Comparison of ENCODE assay signal across 8 cellular contexts in the genomic region with DNA sequence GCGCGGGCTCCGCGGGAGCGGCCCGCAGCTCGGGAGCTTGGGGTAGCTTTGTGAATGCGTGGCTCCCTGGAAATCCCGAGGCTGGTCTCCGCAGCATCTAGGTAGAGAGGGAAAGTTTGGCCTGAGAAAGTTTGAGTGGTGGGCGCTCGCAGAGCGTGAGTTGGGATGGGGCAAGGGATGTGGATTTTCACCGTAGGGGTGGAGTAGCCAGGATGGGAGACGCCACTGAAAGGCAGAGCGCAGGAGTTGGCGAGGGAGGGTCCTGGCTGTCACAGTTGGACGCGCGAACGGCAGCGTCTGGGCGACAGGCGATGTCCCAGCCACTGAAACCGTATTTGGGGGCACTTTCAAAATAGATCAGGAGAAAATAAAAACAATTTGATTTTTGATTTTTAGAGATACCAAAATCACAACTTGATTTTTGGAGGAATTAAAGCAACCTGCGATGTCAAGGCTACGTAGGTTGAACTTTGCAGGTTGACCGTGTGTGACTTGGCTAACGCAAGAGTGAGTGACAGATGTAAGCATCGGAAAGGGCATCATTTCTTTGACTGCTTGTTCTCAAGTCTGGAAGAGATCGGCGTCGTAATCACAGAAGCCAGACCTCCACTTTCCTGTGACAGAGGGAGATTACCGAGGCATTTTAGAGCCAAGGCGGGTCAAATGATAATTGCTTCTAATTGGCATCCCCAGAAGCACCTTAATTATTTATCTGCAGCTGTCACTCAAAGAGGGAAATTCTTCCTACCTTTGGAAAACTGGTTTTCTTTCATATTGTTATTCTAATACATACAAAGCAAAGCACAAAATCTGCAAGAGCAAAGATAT. TPM values are rescaled to one million over a fixed set of nuclear protein-coding genes. Genes with fewer than 3 reads are reported as not detected.
DNase-seq lines count a peak whose midpoint lies in the region; ATAC-seq and TF ChIP-seq lines count a peak whose summit lies in the region.

No MANE protein-coding gene starts in this region.

- TF ChIP-seq CTCF in AG10803 (conservative IDR thresholded peaks at IDR 0.05; ENCODE audit: low read length): no peak
- no peak for TF ChIP-seq CTCF in right atrium auricular region (IDR thresholded peaks at IDR 0.05)
- no peak for TF ChIP-seq CTCF in GM13976 (IDR thresholded peaks at IDR 0.05; ENCODE audit: borderline replicate concordance, control extremely low read depth, extremely low read depth, insufficient read depth, missing control alignments)

- no peak for DNase-seq in AG10803 (ENCODE audit: low read depth)
- no peak for DNase-seq in activated CD8-positive, alpha-beta T cell treated with anti-CD3 and anti-CD28 coated beads, Interleukin-2, amount 10 ng/mL, durations not matched to agents 7 days and 5 days
- no peak for DNase-seq in right atrium auricular region (ENCODE audit: low spot score)
- DNase-seq in skeletal muscle cell (ENCODE audit: low read depth): no peak
- DNase-seq in kidney glomerular epithelial cell (lab: John Stamatoyannopoulos, UW): no peak
- no peak for DNase-seq in GM13976 (ENCODE audit: low spot score)

- H3K4me3 Mint-ChIP-seq in activated CD8-positive, alpha-beta T cell treated with anti-CD3 and anti-CD28 coated beads, Interleukin-2, amount 10 ng/mL, durations not matched to agents 7 days and 5 days: peak overlapping the region; percentile 75

- H3K4me3 ChIP-seq in AG10803 (ENCODE audit: low read length) (peak overlapping the region; percentile 56), HUES64 (ENCODE audit: low read length) (peak overlapping the region; percentile 82), right atrium auricular region (peak overlapping the region; percentile 66 to 73), skeletal muscle cell (ENCODE audit: low read depth, low read length) (peak overlapping the region; percentile 72)

- no peak overlapping the region for H3K27ac Mint-ChIP-seq in activated CD8-positive, alpha-beta T cell treated with anti-CD3 and anti-CD28 coated beads, Interleukin-2, amount 10 ng/mL, durations not matched to agents 7 days and 5 days

- peaks cover 3% of the 10 kb centered on the region for H3K36me3 Mint-ChIP-seq in activated CD8-positive, alpha-beta T cell treated with anti-CD3 and anti-CD28 coated beads, Interleukin-2, amount 10 ng/mL, durations not matched to agents 7 days and 5 days (ENCODE audit: low read depth)

- H3K27ac ChIP-seq in HUES64 (ENCODE audit: low read depth, low read length) (no peak overlapping the region; the same call in 1 of the 2 replicates), right atrium auricular region (peak overlapping the region; percentile 86 to 87)

- peaks cover 9% of the 10 kb centered on the region; the same call in 1 of the 2 replicates for H3K36me3 ChIP-seq in HUES64 (ENCODE audit: insufficient read depth, low read length)
- no peaks in the 10 kb centered on the region for H3K36me3 ChIP-seq in right atrium auricular region

- CTCF ChIA-PET in activated CD8-positive, alpha-beta T cell treated with anti-CD3 and anti-CD28 coated beads, Interleukin-2, amount 10 ng/mL, durations not matched to agents 7 days and 5 days (lab: Charles Lee): interaction anchor here (3.4 kb wide), 1 partner anchor 438 kb away, joined by 39 read pairs; no protein-coding TSS in a partner anchor

- peak overlapping the region; percentile 43 for H3K9ac ChIP-seq in HUES64 (ENCODE audit: low read depth, low read length)

- WGBS in HUES64: under 1% methylated on average over 35 of the region's 35 CpGs

- peaks cover 67% of the 10 kb centered on the region for H3K27me3 Mint-ChIP-seq in activated CD8-positive, alpha-beta T cell treated with anti-CD3 and anti-CD28 coated beads, Interleukin-2, amount 10 ng/mL, durations not matched to agents 7 days and 5 days (ENCODE audit: low read depth)

- H3K27me3 ChIP-seq in HUES64 (ENCODE audit: insufficient read depth, low read length) (peaks cover 66% of the 10 kb centered on the region), right atrium auricular region (no peaks in the 10 kb centered on the region)

- no peaks in the 10 kb centered on the region for H3K9me3 Mint-ChIP-seq in activated CD8-positive, alpha-beta T cell treated with anti-CD3 and anti-CD28 coated beads, Interleukin-2, amount 10 ng/mL, durations not matched to agents 7 days and 5 days (ENCODE audit: insufficient read depth)

- ATAC-seq in activated CD8-positive, alpha-beta T cell treated with anti-CD3 and anti-CD28 coated beads, Interleukin-2, amount 10 ng/mL, durations not matched to agents 7 days and 5 days: no peak
- ATAC-seq in HG03175 (IDR thresholded peaks at IDR 0.05; ENCODE audit: unreplicated experiment): no peak

- H3K4me1 Mint-ChIP-seq in activated CD8-positive, alpha-beta T cell treated with anti-CD3 and anti-CD28 coated beads, Interleukin-2, amount 10 ng/mL, durations not matched to agents 7 days and 5 days (ENCODE audit: low read depth): peaks cover 39% of the 10 kb centered on the region

- H3K9me3 ChIP-seq in HUES64 (ENCODE audit: insufficient read depth, low read depth, low read length): no peaks in the 10 kb centered on the region
- no peaks in the 10 kb centered on the region for H3K9me3 ChIP-seq in right atrium auricular region

- H3K4me1 ChIP-seq in HUES64 (ENCODE audit: insufficient read depth, low read length) (peaks cover 63% of the 10 kb centered on the region), right atrium auricular region (peaks cover 0 to 19% of the 10 kb centered on the region in 2 donors)

- POLR2A ChIA-PET in activated CD8-positive, alpha-beta T cell treated with anti-CD3 and anti-CD28 coated beads, Interleukin-2, amount 10 ng/mL, durations not matched to agents 7 days and 5 days (lab: Charles Lee): no interaction called here

- in situ Hi-C loops in GM13976 (cut with MboI; ENCODE audit: low sequenced_read_pairs, unreplicated experiment): loop anchor here (25.0 kb wide), 1 partner anchor 238 kb away; no protein-coding TSS in a partner anchor

RNA-seq across cellular contexts. Expression of a gene that starts 0.6 kb away (rescaled TPM):
- 4.9 TPM for polyA plus RNA-seq in HUES64 (2013, experiment 1 of 2)
- 5.7 TPM for polyA plus RNA-seq in HUES64 (2013, experiment 2 of 2)
- not detected for total RNA-seq in activated CD8-positive, alpha-beta T cell treated with anti-CD3 and anti-CD28 coated beads, Interleukin-2, amount 10 ng/mL, durations not matched to agents 7 days and 5 days
- total RNA-seq in right atrium auricular region: 1 to 10 TPM; 1.8 to 2.7 TPM

RNA-seq across cellular contexts. Expression of a gene that starts 40.7 kb away (rescaled TPM):
- polyA plus RNA-seq in HUES64 (2013, experiment 1 of 2): 2.4 TPM
- 4.3 TPM for polyA plus RNA-seq in HUES64 (2013, experiment 2 of 2)
- total RNA-seq in activated CD8-positive, alpha-beta T cell treated with anti-CD3 and anti-CD28 coated beads, Interleukin-2, amount 10 ng/mL, durations not matched to agents 7 days and 5 days: 10 to 100 TPM; 27.8 to 31.7 TPM
- total RNA-seq in right atrium auricular region: 10 to 100 TPM; 12.2 to 12.7 TPM
